In the genomic region with DNA sequence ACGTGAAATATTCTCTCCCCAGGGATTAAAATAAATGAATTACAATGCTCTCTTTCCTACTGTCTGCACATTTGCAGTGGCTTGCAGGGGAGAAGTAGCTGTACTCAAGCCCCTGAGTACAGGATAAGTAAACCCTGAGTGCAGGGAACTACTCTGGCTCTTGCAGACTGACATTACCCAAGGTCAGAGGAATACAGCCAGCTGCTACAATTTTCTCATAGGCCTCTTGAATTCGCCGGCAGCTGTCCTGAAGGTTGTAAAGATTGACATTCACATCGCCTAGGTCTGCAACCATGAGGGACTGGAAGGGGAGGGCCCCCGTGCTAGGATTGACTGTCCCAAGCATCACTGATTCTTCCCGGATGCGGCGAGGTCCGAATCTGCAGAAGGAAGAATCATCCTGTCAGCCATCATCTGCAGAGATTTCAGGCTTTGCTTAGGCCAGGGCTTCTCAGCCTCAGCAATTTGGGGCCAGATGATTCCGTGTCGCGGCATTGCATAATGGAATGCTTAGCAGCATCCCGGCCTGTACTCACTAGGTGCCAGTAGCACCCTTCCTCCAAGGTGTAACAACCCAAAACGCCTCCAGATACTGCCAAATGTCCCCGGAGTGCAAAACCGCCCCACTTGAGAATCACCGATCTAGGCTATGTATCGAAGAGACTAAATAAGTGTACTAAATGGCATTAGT, we compare ENCODE assay signal across 20 cellular contexts. TPM values are rescaled to one million over a fixed set of nuclear protein-coding genes. Genes with fewer than 3 reads are reported as not detected.
A peak's percentile ranks its signal among the peaks of the same experiment; 100 is the strongest.
DNase-seq lines count a peak whose midpoint lies in the region; ATAC-seq and TF ChIP-seq lines count a peak whose summit lies in the region.
"Had no signal": no experiment of that assay in that cellular context is flagged by ENCODE, and none has a peak within 500 bp of the region (broad histone marks: within the 10 kb centered on the region; RNA-seq: fewer than 3 reads in every experiment).

No MANE protein-coding gene starts in this region.

- no peaks in the 10 kb centered on the region for H3K4me1 Mint-ChIP-seq in Caco-2 (ENCODE audit: low read depth, unreplicated experiment)
- peaks cover 49% of the 10 kb centered on the region for H3K4me1 Mint-ChIP-seq in activated naive CD8-positive, alpha-beta T cell (ENCODE audit: low read depth)
- peaks cover 9 to 21% of the 10 kb centered on the region in 2 donors for H3K4me1 Mint-ChIP-seq in natural killer cell

- H3K36me3 Mint-ChIP-seq in Caco-2 (ENCODE audit: insufficient read depth, unreplicated experiment) (peaks cover 45% of the 10 kb centered on the region), natural killer cell (no peaks in the 10 kb centered on the region)
- H3K36me3 Mint-ChIP-seq in activated naive CD8-positive, alpha-beta T cell = peaks cover 9% of the 10 kb centered on the region

- BruUV-seq in Caco-2 (replicated peaks; lab: Mats Ljungman, UMichigan) = no TSS peak

- ATAC-seq in natural killer cell (no peak), GM18873 (IDR thresholded peaks at IDR 0.05; ENCODE audit: low FRiP score, unreplicated experiment) (no peak), GM21515 (IDR thresholded peaks at IDR 0.05; ENCODE audit: unreplicated experiment) (no peak)

- H3K27me3 Mint-ChIP-seq in Caco-2 (ENCODE audit: insufficient read depth, unreplicated experiment) (no peaks in the 10 kb centered on the region), natural killer cell (ENCODE audit: low read depth in 2 of 2) (peaks cover 0 to 3% of the 10 kb centered on the region in 2 donors)
- H3K27me3 Mint-ChIP-seq in activated naive CD8-positive, alpha-beta T cell = no peaks in the 10 kb centered on the region

- H3K27me3 ChIP-seq in Caco-2 (replicated peaks; ENCODE audit: control insufficient read depth, insufficient read depth, low read length) = no peaks in the 10 kb centered on the region
- H3K27me3 ChIP-seq: ovary, transverse colon had no signal

- CTCF ChIA-PET in Caco-2 (lab: Charles Lee) = no interaction called here

- TF ChIP-seq CTCF in Caco-2 (IDR thresholded peaks at IDR 0.05; ENCODE audit: insufficient read depth in 1 of 2, low read depth in 1 of 2, low read length in 1 of 2, severe bottlenecking in 1 of 2, unreplicated experiment in 1 of 2) (no peak), natural killer cell (IDR thresholded peaks at IDR 0.05) (no peak)

- H3K27ac Mint-ChIP-seq in Caco-2 (ENCODE audit: unreplicated experiment) (no peak overlapping the region), natural killer cell (no peak overlapping the region)
- peak overlapping the region; percentile 89 for H3K27ac Mint-ChIP-seq in activated naive CD8-positive, alpha-beta T cell

- intact Hi-C loops in Caco-2 (cut with micrococcal nuclease; ENCODE audit: unreplicated experiment) (no loop called here), natural killer cell (cut with micrococcal nuclease) (no loop called here)

- peaks cover 6% of the 10 kb centered on the region; the same call in 1 of the 2 replicates for H3K4me1 ChIP-seq in Caco-2

- H3K4me3 Mint-ChIP-seq in Caco-2 (ENCODE audit: unreplicated experiment) (peak overlapping the region; percentile 76), natural killer cell (peak overlapping the region; percentile 55)
- H3K4me3 Mint-ChIP-seq in activated naive CD8-positive, alpha-beta T cell = peak overlapping the region; percentile 84

- POLR2A ChIA-PET in Caco-2 (lab: Charles Lee) = no interaction called here

- H3K9me3 Mint-ChIP-seq in Caco-2 (ENCODE audit: unreplicated experiment) (no peaks in the 10 kb centered on the region), natural killer cell (no peaks in the 10 kb centered on the region)
- no peaks in the 10 kb centered on the region for H3K9me3 Mint-ChIP-seq in activated naive CD8-positive, alpha-beta T cell (ENCODE audit: low read depth)

- DNase-seq in NCI-H82 (lab: John Stamatoyannopoulos, UW) (peak; percentile 30), NCI-H82 treated with DMSO at 0.1 percent for 48 hours (lab: John Stamatoyannopoulos, UW; ENCODE audit: unreplicated experiment) (no peak), Caco-2 (no peak), natural killer cell (no peak), AG08395 (ENCODE audit: low spot score) (no peak)
- DNase-seq: 8988T; central memory CD4-positive, alpha-beta T cell; DMS79 treated with DMSO at 0.1 percent for 48 hours; HCEC 1CT; NCI-H187 treated with DMSO at 0.1 percent for 48 hours; NCI-H510A; OCI-M1; ovary; stimulated activated CD4-positive, alpha-beta T cell treated with anti-CD3 and anti-CD28 coated beads, Interleukin-4, amount 100 ng/mL, for 4 hours; transverse colon had no signal

- no peak overlapping the region for H3K4me3 ChIP-seq in Caco-2 (ENCODE audit: low read depth, low read length)
- H3K4me3 ChIP-seq: ovary had no signal

- no peaks in the 10 kb centered on the region for H3K9me3 ChIP-seq in Caco-2
- H3K9me3 ChIP-seq: ovary, transverse colon had no signal

- H3K36me3 ChIP-seq in Caco-2 (ENCODE audit: control insufficient read depth, insufficient read depth, low read length) = no peaks in the 10 kb centered on the region
- H3K36me3 ChIP-seq: ovary, transverse colon had no signal

RNA-seq across cellular contexts. Expression of a gene that starts 1.7 kb away (rescaled TPM):
- 46.5 and 48.3 TPM in 2 replicates for total RNA-seq in Caco-2 (2022)
- total RNA-seq in natural killer cell = under 1 TPM; 0.42 to 0.66 (median 0.65) TPM
- total RNA-seq: HT1080, SK-MEL-5 had no signal

RNA-seq across cellular contexts. Expression of a gene that starts 34.1 kb away (rescaled TPM):
- total RNA-seq in Caco-2 (2022) = 53.1 and 53.4 TPM in 2 replicates
- total RNA-seq in natural killer cell = 10 to 100 TPM; 27.3 to 39.8 (median 34.0) TPM

RNA-seq across cellular contexts. Expression of a gene that starts 56.5 kb away (rescaled TPM):
- total RNA-seq in Caco-2 (2022) (15.1 and 17.2 TPM in 2 replicates), natural killer cell (10 to 100 TPM; 18.6 to 22.8 (median 18.7) TPM)

RNA-seq across cellular contexts. Expression of a gene that starts 59.1 kb away (rescaled TPM):
- total RNA-seq in Caco-2 (2022) (9.9 and 12.4 TPM in 2 replicates), natural killer cell (10 to 100 TPM; 13.4 to 20.5 (median 13.5) TPM)

Comparison
In these comparisons a context has a peak if more than half of its experiments do, and no peak if none do; other contexts are left out.
1. RNA of a gene that starts 1.7 kb away (total RNA-seq): 46.5 to 48.3 TPM in Caco-2; 0.42 to 0.66 TPM in natural killer cell; every median in the first group is over 10 times any median in the second.
2. Peak in every context shown above with its lines, with median percentiles within 50 percentile points of each other: H3K4me3 Mint-ChIP-seq.